ENCODE assay signal across 8 cellular contexts in genomic region chr14:92039073-92039719, GRCh38. TPM values are rescaled to one million over a fixed set of nuclear protein-coding genes. Genes with fewer than 3 reads are reported as not detected.
A peak's percentile ranks its signal among the peaks of the same experiment; 100 is the strongest.
DNase-seq lines count a peak whose midpoint lies in the region; ATAC-seq and TF ChIP-seq lines count a peak whose summit lies in the region.

No MANE protein-coding gene starts in this region.

- H3K27ac ChIP-seq in WERI-Rb-1, result peak overlapping the region; percentile 94
- H3K27ac ChIP-seq in muscle layer of duodenum (ENCODE audit: low read length), result peak overlapping the region; percentile 100
- H3K27ac ChIP-seq in upper lobe of left lung, result peak overlapping the region; percentile 95 to 98 (median 96)

- TF ChIP-seq POLR2A in upper lobe of left lung (IDR thresholded peaks at IDR 0.05), result no peak

- no peak for TF ChIP-seq EP300 in upper lobe of left lung (IDR thresholded peaks at IDR 0.05)

- 0 to 1% methylated on average over 22 to 23 of the region's 23 CpGs for WGBS in upper lobe of left lung, 2 donors

- ATAC-seq in HG02759 (IDR thresholded peaks at IDR 0.05; ENCODE audit: unreplicated experiment) (peak; percentile 19), upper lobe of left lung (ENCODE audit: low FRiP score in 2 of 2) (peak; percentile 71)

- TF ChIP-seq CTCF in WERI-Rb-1 (IDR thresholded peaks at IDR 0.05; ENCODE audit: low read depth, low read length) (no peak), epithelial cell of proximal tubule (conservative IDR thresholded peaks at IDR 0.05; ENCODE audit: low read depth, low read length) (no peak), upper lobe of left lung (IDR thresholded peaks at IDR 0.05) (no peak)

- H3K4me3 ChIP-seq in WERI-Rb-1 (ENCODE audit: low read depth, low read length) (peak overlapping the region; percentile 82), epithelial cell of proximal tubule (ENCODE audit: low read depth, low read length) (peak overlapping the region; percentile 81), muscle layer of duodenum (ENCODE audit: low read depth in 1 of 2, low read length in 2 of 2) (peak overlapping the region; percentile 86 to 94), upper lobe of left lung (peak overlapping the region; percentile 64 to 87 (median 76))

- H3K9me3 ChIP-seq in WERI-Rb-1 (ENCODE audit: severe bottlenecking) (no peaks in the 10 kb centered on the region), muscle layer of duodenum (ENCODE audit: control insufficient read depth in 1 of 2, low read length in 2 of 2) (no peaks in the 10 kb centered on the region), upper lobe of left lung (no peaks in the 10 kb centered on the region)

- peak; percentile 22 for DNase-seq in activated CD8-positive, alpha-beta memory T cell treated with anti-CD3 and anti-CD28 coated beads, Interleukin-2, amount 50 U/mL, for 4 hours
- no peak for DNase-seq in activated CD8-positive, alpha-beta memory T cell treated with anti-CD3 and anti-CD28 coated beads, Interleukin-2, amount 50 U/mL, for 48 hours
- DNase-seq in NCI-H146 (lab: John Stamatoyannopoulos, UW) (peak; percentile 71), WERI-Rb-1 (peak; percentile 55), epithelial cell of proximal tubule (ENCODE audit: low read depth) (no peak), upper lobe of left lung (peak; percentile 59 to 61)

- H3K36me3 ChIP-seq in WERI-Rb-1 (peaks cover 7% of the 10 kb centered on the region), muscle layer of duodenum (ENCODE audit: control insufficient read depth in 1 of 2, insufficient read depth in 2 of 2, low read length in 2 of 2) (peaks cover 0 to 5% of the 10 kb centered on the region in 2 donors), upper lobe of left lung (no peaks in the 10 kb centered on the region)

- H3K4me1 ChIP-seq in muscle layer of duodenum (ENCODE audit: control insufficient read depth in 1 of 2, insufficient read depth in 2 of 2, low read length in 2 of 2) (peaks cover 7 to 34% of the 10 kb centered on the region in 2 donors), upper lobe of left lung (peaks cover 26 to 46% (median 32%) of the 10 kb centered on the region in 4 donors)

- no peaks in the 10 kb centered on the region for H3K27me3 ChIP-seq in WERI-Rb-1 (ENCODE audit: insufficient read depth, low read depth, severe bottlenecking)
- no peaks in the 10 kb centered on the region for H3K27me3 ChIP-seq in muscle layer of duodenum (ENCODE audit: low read depth, low read length)
- H3K27me3 ChIP-seq in upper lobe of left lung, result no peaks in the 10 kb centered on the region

RNA-seq across cellular contexts. Expression of gene TRIP11, which starts 0.7 kb away (rescaled TPM):
- total RNA-seq in epithelial cell of proximal tubule, result 12.0 and 15.1 TPM in 2 replicates
- 10 to 100 TPM; 19.2 to 71.8 (median 39.1) TPM for total RNA-seq in upper lobe of left lung

Comparison
In these comparisons a context has a peak if more than half of its experiments do, and no peak if none do; other contexts are left out.
1. DNase-seq: peak in activated CD8-positive, alpha-beta memory T cell treated with anti-CD3 and anti-CD28 coated beads, Interleukin-2, amount 50 U/mL, for 4 hours (single experiment), NCI-H146 (single experiment), WERI-Rb-1 (single experiment) and upper lobe of left lung (2 of 2); none in activated CD8-positive, alpha-beta memory T cell treated with anti-CD3 and anti-CD28 coated beads, Interleukin-2, amount 50 U/mL, for 48 hours (single experiment) and epithelial cell of proximal tubule (single experiment).
2. Peak in every context shown above with its lines, with median percentiles within 50 percentile points of each other: H3K27ac ChIP-seq and H3K4me3 ChIP-seq.